ENCODE assay signal across 9 cellular contexts in the genomic region with DNA sequence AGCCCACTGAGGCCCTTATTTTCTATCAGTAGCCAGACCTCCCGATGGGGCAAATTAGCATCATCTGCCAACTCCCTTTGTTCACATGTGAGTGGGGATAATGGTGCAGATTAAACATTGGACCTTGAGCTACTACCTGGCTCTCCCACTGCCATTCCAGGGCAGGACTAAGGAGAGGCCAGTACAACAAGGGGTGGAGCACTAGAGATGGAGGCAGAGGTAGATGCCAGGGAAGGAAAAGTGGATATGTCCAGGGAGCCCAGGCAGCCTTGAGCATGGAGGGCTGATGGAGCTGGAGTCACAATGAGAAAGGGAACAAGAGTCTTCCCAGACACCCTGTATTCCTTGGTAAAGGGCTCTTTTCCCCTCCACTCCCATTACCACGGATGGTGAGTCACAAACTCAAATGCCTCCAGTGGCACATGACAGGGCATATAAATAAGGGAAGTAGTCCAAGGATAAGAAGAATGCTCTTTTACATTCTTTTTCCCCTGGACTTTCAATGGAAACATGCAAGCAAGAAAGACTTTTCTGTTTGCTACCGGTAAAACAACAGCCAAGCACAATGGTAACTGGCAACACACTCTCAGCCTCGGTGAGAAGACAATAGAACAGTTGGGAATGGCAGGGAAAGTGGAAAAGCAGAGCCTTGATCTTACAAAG. TPM values are rescaled to one million over a fixed set of nuclear protein-coding genes. Genes with fewer than 3 reads are reported as not detected.
DNase-seq lines count a peak whose midpoint lies in the region; ATAC-seq and TF ChIP-seq lines count a peak whose summit lies in the region.
"Had no signal": no experiment of that assay in that cellular context is flagged by ENCODE, and none has a peak within 500 bp of the region (broad histone marks: within the 10 kb centered on the region; RNA-seq: fewer than 3 reads in every experiment).

No MANE protein-coding gene starts in this region.

- H3K4me3 Mint-ChIP-seq in activated naive CD8-positive, alpha-beta T cell treated with anti-CD3 and anti-CD28 coated beads, Interleukin-2, amount 10 ng/mL, durations not matched to agents 7 days and 5 days = no peak overlapping the region
- no peak overlapping the region for H3K4me3 Mint-ChIP-seq in activated naive CD8-positive, alpha-beta T cell treated with anti-CD3 and anti-CD28 coated beads, Interleukin-2, amount 50 U/mL, for 24 hours
- no peak overlapping the region for H3K4me3 Mint-ChIP-seq in T-helper 2 cell treated with Interferon-gamma antibody and Interleukin-4, amounts not matched to agents 5 μg/mL and 100 μg/mL, for 36 hours

- no peak for ATAC-seq in activated naive CD8-positive, alpha-beta T cell treated with anti-CD3 and anti-CD28 coated beads, Interleukin-2, amount 10 ng/mL, durations not matched to agents 7 days and 5 days (ENCODE audit: low read depth)
- ATAC-seq in activated naive CD8-positive, alpha-beta T cell treated with anti-CD3 and anti-CD28 coated beads, Interleukin-2, amount 50 U/mL, for 24 hours = no peak
- no peak for ATAC-seq in HG03045 (IDR thresholded peaks at IDR 0.05; ENCODE audit: unreplicated experiment)

- TF ChIP-seq EP300 in tibial nerve (IDR thresholded peaks at IDR 0.05) = no peak

- no peak for DNase-seq in activated naive CD8-positive, alpha-beta T cell treated with anti-CD3 and anti-CD28 coated beads, Interleukin-2, amount 10 ng/mL, durations not matched to agents 7 days and 5 days
- DNase-seq in activated naive CD8-positive, alpha-beta T cell treated with anti-CD3 and anti-CD28 coated beads, Interleukin-2, amount 50 U/mL, for 24 hours = no peak
- DNase-seq in astrocyte of the spinal cord (ENCODE audit: low read depth, low spot score) = peak; percentile 55
- peak; percentile 22 for DNase-seq in kidney glomerular epithelial cell (lab: John Stamatoyannopoulos, UW)
- no peak for DNase-seq in tibial nerve (ENCODE audit: low spot score in 2 of 2)
- no peak for DNase-seq in T-helper 2 cell treated with Interferon-gamma antibody and Interleukin-4, amounts not matched to agents 5 μg/mL and 100 μg/mL, for 36 hours (ENCODE audit: low spot score)
- DNase-seq in effector CD4-positive, alpha-beta T cell = no peak
- DNase-seq: NCI-H774 had no signal

- H3K27me3 Mint-ChIP-seq in activated naive CD8-positive, alpha-beta T cell treated with anti-CD3 and anti-CD28 coated beads, Interleukin-2, amount 10 ng/mL, durations not matched to agents 7 days and 5 days = no peaks in the 10 kb centered on the region
- no peaks in the 10 kb centered on the region for H3K27me3 Mint-ChIP-seq in activated naive CD8-positive, alpha-beta T cell treated with anti-CD3 and anti-CD28 coated beads, Interleukin-2, amount 50 U/mL, for 24 hours
- no peaks in the 10 kb centered on the region for H3K27me3 Mint-ChIP-seq in T-helper 2 cell treated with Interferon-gamma antibody and Interleukin-4, amounts not matched to agents 5 μg/mL and 100 μg/mL, for 36 hours (ENCODE audit: low read depth)

- H3K36me3 ChIP-seq in tibial nerve = peaks cover 0 to 76% (median 7%) of the 10 kb centered on the region in 3 donors

- H3K27ac ChIP-seq in tibial nerve = peak overlapping the region in 3 of 4 donors; percentile 23 to 53 (median 26)

- POLR2A ChIA-PET in activated naive CD8-positive, alpha-beta T cell treated with anti-CD3 and anti-CD28 coated beads, Interleukin-2, amount 10 ng/mL, durations not matched to agents 7 days and 5 days (lab: Charles Lee) = interaction anchor here (1.7 kb wide), 1 partner anchor 15 kb away, joined by 7 read pairs; no protein-coding TSS in a partner anchor

- H3K4me3 ChIP-seq in astrocyte of the spinal cord (ENCODE audit: low read depth, low read length) (no peak overlapping the region), tibial nerve (no peak overlapping the region)

- TF ChIP-seq CTCF in astrocyte of the spinal cord (IDR thresholded peaks at IDR 0.05; ENCODE audit: low read depth, low read length) (no peak), tibial nerve (IDR thresholded peaks at IDR 0.05) (no peak)

- peaks cover 17% of the 10 kb centered on the region for H3K4me1 Mint-ChIP-seq in activated naive CD8-positive, alpha-beta T cell treated with anti-CD3 and anti-CD28 coated beads, Interleukin-2, amount 10 ng/mL, durations not matched to agents 7 days and 5 days
- H3K4me1 Mint-ChIP-seq in activated naive CD8-positive, alpha-beta T cell treated with anti-CD3 and anti-CD28 coated beads, Interleukin-2, amount 50 U/mL, for 24 hours = peaks cover 27% of the 10 kb centered on the region
- peaks cover 13% of the 10 kb centered on the region for H3K4me1 Mint-ChIP-seq in T-helper 2 cell treated with Interferon-gamma antibody and Interleukin-4, amounts not matched to agents 5 μg/mL and 100 μg/mL, for 36 hours (ENCODE audit: low read depth)

- H3K9me3 ChIP-seq in tibial nerve = no peaks in the 10 kb centered on the region

- peaks cover 52% of the 10 kb centered on the region for H3K36me3 Mint-ChIP-seq in activated naive CD8-positive, alpha-beta T cell treated with anti-CD3 and anti-CD28 coated beads, Interleukin-2, amount 10 ng/mL, durations not matched to agents 7 days and 5 days
- peaks cover 76% of the 10 kb centered on the region for H3K36me3 Mint-ChIP-seq in activated naive CD8-positive, alpha-beta T cell treated with anti-CD3 and anti-CD28 coated beads, Interleukin-2, amount 50 U/mL, for 24 hours (ENCODE audit: low read depth)
- H3K36me3 Mint-ChIP-seq in T-helper 2 cell treated with Interferon-gamma antibody and Interleukin-4, amounts not matched to agents 5 μg/mL and 100 μg/mL, for 36 hours (ENCODE audit: low read depth) = peaks cover 76% of the 10 kb centered on the region

- 46 to 48% methylated on average over 4 of the region's 4 CpGs for WGBS in tibial nerve, 2 donors

- peaks cover 0 to 8% (median 4%) of the 10 kb centered on the region in 4 donors for H3K4me1 ChIP-seq in tibial nerve

- TF ChIP-seq POLR2A in tibial nerve (IDR thresholded peaks at IDR 0.05) = no peak

- H3K27ac Mint-ChIP-seq in activated naive CD8-positive, alpha-beta T cell treated with anti-CD3 and anti-CD28 coated beads, Interleukin-2, amount 10 ng/mL, durations not matched to agents 7 days and 5 days = peak overlapping the region; percentile 22
- no peak overlapping the region for H3K27ac Mint-ChIP-seq in activated naive CD8-positive, alpha-beta T cell treated with anti-CD3 and anti-CD28 coated beads, Interleukin-2, amount 50 U/mL, for 24 hours
- H3K27ac Mint-ChIP-seq in T-helper 2 cell treated with Interferon-gamma antibody and Interleukin-4, amounts not matched to agents 5 μg/mL and 100 μg/mL, for 36 hours = no peak overlapping the region

- H3K9me3 Mint-ChIP-seq in activated naive CD8-positive, alpha-beta T cell treated with anti-CD3 and anti-CD28 coated beads, Interleukin-2, amount 10 ng/mL, durations not matched to agents 7 days and 5 days = no peaks in the 10 kb centered on the region
- no peaks in the 10 kb centered on the region for H3K9me3 Mint-ChIP-seq in activated naive CD8-positive, alpha-beta T cell treated with anti-CD3 and anti-CD28 coated beads, Interleukin-2, amount 50 U/mL, for 24 hours
- no peaks in the 10 kb centered on the region for H3K9me3 Mint-ChIP-seq in T-helper 2 cell treated with Interferon-gamma antibody and Interleukin-4, amounts not matched to agents 5 μg/mL and 100 μg/mL, for 36 hours

- H3K27me3 ChIP-seq in tibial nerve = no peaks in the 10 kb centered on the region

- in situ Hi-C loops in astrocyte of the spinal cord (cut with HindIII; ENCODE audit: low sequenced_read_pairs) = no loop called here

RNA-seq across cellular contexts. Expression of a gene that starts 16.8 kb away (rescaled TPM):
- 100 to 1,000 TPM; 134 to 139 TPM for total RNA-seq in activated naive CD8-positive, alpha-beta T cell treated with anti-CD3 and anti-CD28 coated beads, Interleukin-2, amount 10 ng/mL, durations not matched to agents 7 days and 5 days
- total RNA-seq in tibial nerve = 10 to 100 TPM; 18.8 to 28.5 (median 22.5) TPM

Comparison
In these comparisons a context has a peak if more than half of its experiments do, and no peak if none do; other contexts are left out.
1. DNase-seq: peak in astrocyte of the spinal cord (single experiment) and kidney glomerular epithelial cell (single experiment); none in activated naive CD8-positive, alpha-beta T cell treated with anti-CD3 and anti-CD28 coated beads, Interleukin-2, amount 10 ng/mL, durations not matched to agents 7 days and 5 days (single experiment), activated naive CD8-positive, alpha-beta T cell treated with anti-CD3 and anti-CD28 coated beads, Interleukin-2, amount 50 U/mL, for 24 hours (single experiment), tibial nerve (0 of 2), T-helper 2 cell treated with Interferon-gamma antibody and Interleukin-4, amounts not matched to agents 5 μg/mL and 100 μg/mL, for 36 hours (single experiment) and effector CD4-positive, alpha-beta T cell (single experiment).
2. RNA of a gene that starts 16.8 kb away (total RNA-seq): 134 to 139 TPM in activated naive CD8-positive, alpha-beta T cell treated with anti-CD3 and anti-CD28 coated beads, Interleukin-2, amount 10 ng/mL, durations not matched to agents 7 days and 5 days; 18.8 to 28.5 TPM in tibial nerve; every median in the first group is over 4 times any median in the second.